Comparison of ENCODE assay signal across 8 cellular contexts in genomic region chr1:147640553-147641165, GRCh38. TPM values are rescaled to one million over a fixed set of nuclear protein-coding genes. Genes with fewer than 3 reads are reported as not detected.
DNase-seq lines count a peak whose midpoint lies in the region; ATAC-seq, FAIRE-seq and TF ChIP-seq lines count a peak whose summit lies in the region.

No MANE protein-coding gene starts in this region.

- peak; percentile 87 for TF ChIP-seq CTCF in AG04449 (IDR thresholded peaks at IDR 0.05; ENCODE audit: insufficient read depth, low read length, missing control alignments)
- peak; percentile 95 for TF ChIP-seq CTCF in choroid plexus epithelial cell (conservative IDR thresholded peaks at IDR 0.05; ENCODE audit: low read depth, low read length)
- TF ChIP-seq CTCF in HepG2 (CRISPR knock-in tag; IDR thresholded peaks at IDR 0.05), result peak; percentile 87

- TF ChIP-seq EP300 in HepG2 (IDR thresholded peaks at IDR 0.05; ENCODE audit: low read depth in 2 of 2, low read length in 2 of 2) (no peak), HepG2 (CRISPR knock-in tag; IDR thresholded peaks at IDR 0.05; ENCODE audit: borderline replicate concordance) (no peak)

- no peak overlapping the region for H3K4me2 ChIP-seq in HepG2 (ENCODE audit: low read depth, low read length)

- H3K27me3 Mint-ChIP-seq in activated CD4-positive, alpha-beta T cell treated with anti-CD3 and anti-CD28 coated beads for 36 hours, result no peaks in the 10 kb centered on the region

- peaks cover 0 to 8% of the 10 kb centered on the region in 2 experiments; a peak in 3 of 5 replicates for H3K36me3 ChIP-seq in HepG2 (replicated peaks in 1 of 2; ENCODE audit: control insufficient read depth in 1 of 2, insufficient read depth in 2 of 2, low read length in 2 of 2)

- in situ Hi-C loops in HepG2 (cut with HindIII; ENCODE audit: extremely low pct_ligation_motif_present, low pct_unique_long_range_greater_than_20kb), result no loop called here

- no peak overlapping the region for H3K27ac Mint-ChIP-seq in activated CD4-positive, alpha-beta T cell treated with anti-CD3 and anti-CD28 coated beads for 36 hours

- intact Hi-C loops in activated CD4-positive, alpha-beta T cell treated with anti-CD3 and anti-CD28 coated beads for 36 hours (cut with DNase I, micrococcal nuclease), result loop anchor here (1.0 to 10.0 kb wide), 8 partner anchors 64 to 368 kb away; no protein-coding TSS in a partner anchor
- intact Hi-C loops in HepG2 (cut with micrococcal nuclease; ENCODE audit: unreplicated experiment), result loop anchor here (1.0 to 2.0 kb wide), 3 partner anchors 40 to 252 kb away; no protein-coding TSS in a partner anchor

- DNase-seq in AG04449 (ENCODE audit: low read depth, low spot score) (peak; percentile 24), NCI-H2227 (lab: John Stamatoyannopoulos, UW; ENCODE audit: unreplicated experiment) (peak; percentile 69), choroid plexus epithelial cell (ENCODE audit: low read depth) (peak; percentile 90), HepG2 (ENCODE audit: low spot score) (peak; percentile 65)
- DNase-seq in activated CD4-positive, alpha-beta T cell treated with anti-CD3 and anti-CD28 coated beads for 36 hours, result peak; percentile 91
- peak; percentile 65 to 84 (median 70) for DNase-seq in stimulated activated CD4-positive, alpha-beta T cell treated with anti-CD3 and anti-CD28 coated beads, TNF-alpha, amount 100 ng/mL, for 48 hours (ENCODE audit: low read depth in 3 of 3)

- H3K27me3 ChIP-seq in HepG2 (ENCODE audit: control insufficient read depth in 1 of 2, insufficient read depth in 2 of 2, low read length in 2 of 2), result no peaks in the 10 kb centered on the region

- ATAC-seq in GM18520 (IDR thresholded peaks at IDR 0.05; ENCODE audit: unreplicated experiment), result peak; percentile 73
- peak; percentile 60 for ATAC-seq in HG03103 (IDR thresholded peaks at IDR 0.05; ENCODE audit: low read depth, unreplicated experiment)
- peak; percentile 99 for ATAC-seq in activated CD4-positive, alpha-beta T cell treated with anti-CD3 and anti-CD28 coated beads for 36 hours
- peak; percentile 96 for ATAC-seq in HepG2

- WGBS in HepG2 (ENCODE audit: low lambda C conversion rate), result 28% methylated on average over 7 of the region's 9 CpGs

- no peaks in the 10 kb centered on the region for H3K9me3 Mint-ChIP-seq in activated CD4-positive, alpha-beta T cell treated with anti-CD3 and anti-CD28 coated beads for 36 hours (ENCODE audit: low read depth)

- TF ChIP-seq POLR2A in HepG2 (IDR thresholded peaks at IDR 0.05; ENCODE audit: insufficient read depth in 1 of 2, low read depth in 2 of 2, low read length in 2 of 2), result no peak

- H2AFZ ChIP-seq in HepG2 (ENCODE audit: low read length), result no peak overlapping the region

- no peaks in the 10 kb centered on the region for H3K9me3 ChIP-seq in HepG2 (ENCODE audit: low read length)

- peak; percentile 63; the same call in 1 of the 2 replicates for TF ChIP-seq RAD21 in HepG2 (CRISPR knock-in tag; IDR thresholded peaks at IDR 0.05)

- no peaks in the 10 kb centered on the region for H3K79me2 ChIP-seq in HepG2 (ENCODE audit: insufficient read depth, low read length)

- no peak overlapping the region for H3K4me3 Mint-ChIP-seq in activated CD4-positive, alpha-beta T cell treated with anti-CD3 and anti-CD28 coated beads for 36 hours

- H3K4me3 ChIP-seq in AG04449 (ENCODE audit: low read depth, low read length) (no peak overlapping the region), choroid plexus epithelial cell (ENCODE audit: low read depth, low read length) (no peak overlapping the region), HepG2 (replicated peaks in 1 of 3; ENCODE audit: insufficient read depth in 1 of 3, low read depth in 2 of 3, low read length in 3 of 3) (no peak overlapping the region)

- peaks cover 24% of the 10 kb centered on the region for H3K4me1 Mint-ChIP-seq in activated CD4-positive, alpha-beta T cell treated with anti-CD3 and anti-CD28 coated beads for 36 hours

- H3K27ac ChIP-seq in HepG2 (ENCODE audit: extremely low read length, insufficient read depth, low read length), result no peak overlapping the region

- CTCF ChIA-PET in AG04449 (lab: Yijun Ruan, JAX), result interaction anchor here (0.6 to 6.2 kb wide), 33 partner anchors 8 to 371 kb away, joined by 3 to 71 read pairs (median 4); partner anchors contain the start of genes ACP6 and BCL9
- CTCF ChIA-PET in activated CD4-positive, alpha-beta T cell treated with anti-CD3 and anti-CD28 coated beads for 36 hours (lab: Charles Lee), result interaction anchor here (0.8 to 3.5 kb wide), 16 partner anchors 10 to 248 kb away, joined by 3 to 16 read pairs (median 5); no protein-coding TSS in a partner anchor
- CTCF ChIA-PET in HepG2 (lab: Yijun Ruan, JAX; ENCODE audit: low intra/inter-chr PET ratio, low total read pairs), result interaction anchor here (0.7 to 2.6 kb wide), 7 partner anchors 13 to 252 kb away, joined by 3 to 28 read pairs (median 6); no protein-coding TSS in a partner anchor

- H3K9ac ChIP-seq in HepG2 (ENCODE audit: insufficient read depth, low read depth, low read length), result no peak overlapping the region

- peak; percentile 74 for FAIRE-seq in HepG2 (lab: Jason Lieb, UNC)

- BruUV-seq in HepG2 (replicated peaks; lab: Mats Ljungman, UMichigan), result no TSS peak

- H3K36me3 Mint-ChIP-seq in activated CD4-positive, alpha-beta T cell treated with anti-CD3 and anti-CD28 coated beads for 36 hours (ENCODE audit: low read depth), result peaks cover 15% of the 10 kb centered on the region

- H3K4me1 ChIP-seq in HepG2 (ENCODE audit: insufficient read depth, low read length), result peaks cover 40% of the 10 kb centered on the region

- POLR2A ChIA-PET in AG04449 (lab: Yijun Ruan, JAX) (no interaction called here), HepG2 (lab: Yijun Ruan, JAX) (interaction anchor here (0.6 kb wide), 1 partner anchor 35 kb away, joined by 3 read pairs; no protein-coding TSS in a partner anchor)
- POLR2A ChIA-PET in activated CD4-positive, alpha-beta T cell treated with anti-CD3 and anti-CD28 coated beads for 36 hours (lab: Charles Lee), result no interaction called here

- no peaks in the 10 kb centered on the region for H4K20me1 ChIP-seq in HepG2 (ENCODE audit: insufficient read depth, low read length)

TF ChIP-seq in HepG2, 621 proteins besides CTCF, POLR2A, EP300 and RAD21 (continues in another document):
- TF ChIP-seq RELA (CRISPR knock-in tag; IDR thresholded peaks at IDR 0.05) (peak; percentile 88; the same call in 1 of the 2 replicates), CC2D1A (CRISPR knock-in tag; IDR thresholded peaks at IDR 0.05) (0 out of 2 replicates have a peak, but pooled peaks have one; percentile 46), STAG1 (CRISPR knock-in tag; IDR thresholded peaks at IDR 0.05) (peak; percentile 62), MYC (CRISPR knock-in tag; IDR thresholded peaks at IDR 0.05; ENCODE audit: borderline replicate concordance) (0 out of 2 replicates have a peak, but pooled peaks have one; percentile 18), BRF2 (CRISPR knock-in tag; IDR thresholded peaks at IDR 0.05) (no peak), SIX1 (CRISPR knock-in tag; IDR thresholded peaks at IDR 0.05; ENCODE audit: borderline replicate concordance) (peak; percentile 35; the same call in 1 of the 2 replicates), TEAD3 (CRISPR knock-in tag; optimal IDR thresholded peaks at IDR 0.05; ENCODE audit: borderline replicate concordance) (peak; percentile 42), FOSL2 (CRISPR knock-in tag; IDR thresholded peaks at IDR 0.05) (0 out of 2 replicates have a peak, but pooled peaks have one; percentile 10)

RNA-seq across cellular contexts. Expression of gene ACP6, which starts 29.7 kb away (rescaled TPM):
- 10 to 100 TPM; 11.1 to 11.7 TPM for total RNA-seq in activated CD4-positive, alpha-beta T cell treated with anti-CD3 and anti-CD28 coated beads for 36 hours
- total RNA-seq in HepG2 (2016; rRNA removed; fragmentation: Illumina TruSeq; extraction: Trizol), result 17.7 and 18.1 TPM in 2 replicates
- 9.9 and 12.2 TPM in 2 replicates for total RNA-seq in HepG2 (2016; cell fraction: cytosol; rRNA removed; fragmentation: Illumina TruSeq; extraction: Trizol; ENCODE audit: low read depth)
- total RNA-seq in HepG2 (2016; cell fraction: insoluble cytoplasmic fraction; rRNA removed; fragmentation: Illumina TruSeq; extraction: Trizol), result 21.9 and 22.7 TPM in 2 replicates
- 14.1 and 17.2 TPM in 2 replicates for total RNA-seq in HepG2 (2016; cell fraction: membrane; rRNA removed; fragmentation: Illumina TruSeq; extraction: Trizol)
- total RNA-seq in HepG2 (2016; cell fraction: nucleus; rRNA removed; fragmentation: Illumina TruSeq; extraction: Trizol), result 18.7 and 19.6 TPM in 2 replicates
- polyA plus RNA-seq in HepG2 (2011; rRNA removed), result 33.7 and 34.1 TPM in 2 replicates
- 11.9 and 17.2 TPM in 2 replicates for polyA plus RNA-seq in HepG2 (2011; cell fraction: cytosol; rRNA removed)
- polyA plus RNA-seq in HepG2 (2011; cell fraction: nucleus; rRNA removed), result 75.7 and 80.3 TPM in 2 replicates
- 23.3 and 33.1 TPM in 2 replicates for polyA plus RNA-seq in HepG2 (2012)
- polyA plus RNA-seq in HepG2 (2016; cell fraction: cytosol; fragmentation: Illumina TruSeq; extraction: Trizol; ENCODE audit: low read depth), result 8.6 and 11.3 TPM in 2 replicates
- polyA plus RNA-seq in HepG2 (2016; cell fraction: insoluble cytoplasmic fraction; fragmentation: Illumina TruSeq; extraction: Trizol; ENCODE audit: low read depth), result 24.4 and 27.9 TPM in 2 replicates
- 14.1 and 17.3 TPM in 2 replicates for polyA plus RNA-seq in HepG2 (2016; cell fraction: membrane; fragmentation: Illumina TruSeq; extraction: Trizol; ENCODE audit: low read depth)
- 43.4 and 47.0 TPM in 2 replicates for polyA plus RNA-seq in HepG2 (2016; cell fraction: nucleus; fragmentation: Illumina TruSeq; extraction: Trizol; ENCODE audit: insufficient read depth, low read depth)
- 16.0 and 26.3 TPM in 2 replicates for polyA minus RNA-seq in HepG2 (2011; rRNA and poly(A)+ RNA removed; ENCODE audit: low replicate concordance)
- polyA minus RNA-seq in HepG2 (2011; cell fraction: cytosol; rRNA and poly(A)+ RNA removed), result 7.3 and 10.7 TPM in 2 replicates
- 43.9 and 53.2 TPM in 2 replicates for polyA minus RNA-seq in HepG2 (2011; cell fraction: nucleus; rRNA and poly(A)+ RNA removed)

Comparison
In these comparisons a context has a peak if more than half of its experiments do, and no peak if none do; other contexts are left out.
1. DNase-seq: peak in every context shown above with its lines; median percentile 91 in activated CD4-positive, alpha-beta T cell treated with anti-CD3 and anti-CD28 coated beads for 36 hours; 90 in choroid plexus epithelial cell; 70 in stimulated activated CD4-positive, alpha-beta T cell treated with anti-CD3 and anti-CD28 coated beads, TNF-alpha, amount 100 ng/mL, for 48 hours; 69 in NCI-H2227; 65 in HepG2; 24 in AG04449.